In genomic region chr1:2443285-2444137, GRCh38 we compare ENCODE assay signal across 10 cellular contexts. TPM values are rescaled to one million over a fixed set of nuclear protein-coding genes. Genes with fewer than 3 reads are reported as not detected.
DNase-seq lines count a peak whose midpoint lies in the region; ATAC-seq lines count a peak whose summit lies in the region.
"Had no signal": no experiment of that assay in that cellular context is flagged by ENCODE, and none has a peak within 500 bp of the region (broad histone marks: within the 10 kb centered on the region; RNA-seq: fewer than 3 reads in every experiment).

No MANE protein-coding gene starts in this region.

- H3K27me3 ChIP-seq in iPS-15b (ENCODE audit: control insufficient read depth, insufficient read depth, low read length): peaks cover 20% of the 10 kb centered on the region

- H3K4me3 Mint-ChIP-seq in activated CD8-positive, alpha-beta memory T cell treated with anti-CD3 and anti-CD28 coated beads, Interleukin-2, amount 10 ng/mL, durations not matched to agents 7 days and 5 days: no peak overlapping the region
- H3K4me3 Mint-ChIP-seq in activated T-cell treated with anti-CD3 and anti-CD28 coated beads, Interleukin-2, amount 50 U/mL, for 24 hours: no peak overlapping the region
- peak overlapping the region; percentile 10 for H3K4me3 Mint-ChIP-seq in stimulated activated effector memory CD8-positive, alpha-beta T cell treated with anti-CD3 and anti-CD28 coated beads, Interleukin-12 subunit alpha, Interleukin-12 subunit beta, amount 100 ng/mL, for 72 hours

- H3K9me3 Mint-ChIP-seq in activated CD8-positive, alpha-beta memory T cell treated with anti-CD3 and anti-CD28 coated beads, Interleukin-2, amount 10 ng/mL, durations not matched to agents 7 days and 5 days (ENCODE audit: low read depth): no peaks in the 10 kb centered on the region
- no peaks in the 10 kb centered on the region for H3K9me3 Mint-ChIP-seq in activated T-cell treated with anti-CD3 and anti-CD28 coated beads, Interleukin-2, amount 50 U/mL, for 24 hours
- H3K9me3 Mint-ChIP-seq in stimulated activated effector memory CD8-positive, alpha-beta T cell treated with anti-CD3 and anti-CD28 coated beads, Interleukin-12 subunit alpha, Interleukin-12 subunit beta, amount 100 ng/mL, for 72 hours: no peaks in the 10 kb centered on the region
- H3K9me3 Mint-ChIP-seq: CD8-positive, alpha-beta memory T cell had no signal

- peak overlapping the region; percentile 13 for H3K4me3 ChIP-seq in iPS-15b (ENCODE audit: low read depth, low read length)

- no peak for DNase-seq in activated CD8-positive, alpha-beta memory T cell treated with anti-CD3 and anti-CD28 coated beads, Interleukin-2, amount 10 ng/mL, durations not matched to agents 7 days and 5 days
- no peak for DNase-seq in activated CD8-positive, alpha-beta memory T cell treated with anti-CD3 and anti-CD28 coated beads, Interleukin-2, amount 50 U/mL, for 4 hours
- DNase-seq in activated T-cell treated with anti-CD3 and anti-CD28 coated beads, Interleukin-2, amount 50 U/mL, for 24 hours: peak; percentile 46
- DNase-seq in stimulated activated effector memory CD8-positive, alpha-beta T cell treated with anti-CD3 and anti-CD28 coated beads, Interleukin-12 subunit alpha, Interleukin-12 subunit beta, amount 100 ng/mL, for 72 hours (ENCODE audit: low spot score in 2 of 2): no peak
- no peak for DNase-seq in activated CD4-positive, CD25-positive, alpha-beta regulatory T cell (lab: John Stamatoyannopoulos, UW)
- no peak for DNase-seq in T-helper 9 cell
- no peak for DNase-seq in NCI-H2196 treated with DMSO at 0.1 percent for 48 hours (lab: John Stamatoyannopoulos, UW; ENCODE audit: unreplicated experiment)

- CTCF ChIA-PET in activated CD8-positive, alpha-beta memory T cell treated with anti-CD3 and anti-CD28 coated beads, Interleukin-2, amount 10 ng/mL, durations not matched to agents 7 days and 5 days (lab: Charles Lee): interaction anchor here (1.1 kb wide), 1 partner anchor 104 kb away, joined by 3 read pairs; no protein-coding TSS in a partner anchor

- ATAC-seq in activated CD8-positive, alpha-beta memory T cell treated with anti-CD3 and anti-CD28 coated beads, Interleukin-2, amount 10 ng/mL, durations not matched to agents 7 days and 5 days: peak; percentile 38
- no peak for ATAC-seq in stimulated activated effector memory CD8-positive, alpha-beta T cell treated with anti-CD3 and anti-CD28 coated beads, Interleukin-12 subunit alpha, Interleukin-12 subunit beta, amount 100 ng/mL, for 72 hours

- no peaks in the 10 kb centered on the region for H3K9me3 ChIP-seq in iPS-15b (ENCODE audit: control insufficient read depth, insufficient read depth, low read length)

- no peak overlapping the region for H3K9ac ChIP-seq in iPS-15b (ENCODE audit: low read depth, low read length)

- no peaks in the 10 kb centered on the region for H3K36me3 ChIP-seq in iPS-15b (ENCODE audit: control insufficient read depth, insufficient read depth, low read length)

- no peaks in the 10 kb centered on the region for H3K4me1 ChIP-seq in iPS-15b (ENCODE audit: control insufficient read depth, insufficient read depth, low read length)

- no peak overlapping the region for H3K27ac Mint-ChIP-seq in activated CD8-positive, alpha-beta memory T cell treated with anti-CD3 and anti-CD28 coated beads, Interleukin-2, amount 10 ng/mL, durations not matched to agents 7 days and 5 days
- H3K27ac Mint-ChIP-seq in activated T-cell treated with anti-CD3 and anti-CD28 coated beads, Interleukin-2, amount 50 U/mL, for 24 hours: no peak overlapping the region
- H3K27ac Mint-ChIP-seq in stimulated activated effector memory CD8-positive, alpha-beta T cell treated with anti-CD3 and anti-CD28 coated beads, Interleukin-12 subunit alpha, Interleukin-12 subunit beta, amount 100 ng/mL, for 72 hours: no peak overlapping the region
- H3K27ac Mint-ChIP-seq: CD8-positive, alpha-beta memory T cell had no signal

- H3K4me1 Mint-ChIP-seq in activated CD8-positive, alpha-beta memory T cell treated with anti-CD3 and anti-CD28 coated beads, Interleukin-2, amount 10 ng/mL, durations not matched to agents 7 days and 5 days: peaks cover 4% of the 10 kb centered on the region
- peaks cover 1% of the 10 kb centered on the region for H3K4me1 Mint-ChIP-seq in activated T-cell treated with anti-CD3 and anti-CD28 coated beads, Interleukin-2, amount 50 U/mL, for 24 hours (ENCODE audit: low read depth)
- peaks cover 17% of the 10 kb centered on the region for H3K4me1 Mint-ChIP-seq in stimulated activated effector memory CD8-positive, alpha-beta T cell treated with anti-CD3 and anti-CD28 coated beads, Interleukin-12 subunit alpha, Interleukin-12 subunit beta, amount 100 ng/mL, for 72 hours

- H3K27me3 Mint-ChIP-seq in activated CD8-positive, alpha-beta memory T cell treated with anti-CD3 and anti-CD28 coated beads, Interleukin-2, amount 10 ng/mL, durations not matched to agents 7 days and 5 days: peaks cover 19% of the 10 kb centered on the region
- peaks cover 17% of the 10 kb centered on the region for H3K27me3 Mint-ChIP-seq in activated T-cell treated with anti-CD3 and anti-CD28 coated beads, Interleukin-2, amount 50 U/mL, for 24 hours

- no peaks in the 10 kb centered on the region for H3K36me3 Mint-ChIP-seq in activated CD8-positive, alpha-beta memory T cell treated with anti-CD3 and anti-CD28 coated beads, Interleukin-2, amount 10 ng/mL, durations not matched to agents 7 days and 5 days
- H3K36me3 Mint-ChIP-seq in activated T-cell treated with anti-CD3 and anti-CD28 coated beads, Interleukin-2, amount 50 U/mL, for 24 hours (ENCODE audit: low read depth): no peaks in the 10 kb centered on the region
- H3K36me3 Mint-ChIP-seq in stimulated activated effector memory CD8-positive, alpha-beta T cell treated with anti-CD3 and anti-CD28 coated beads, Interleukin-12 subunit alpha, Interleukin-12 subunit beta, amount 100 ng/mL, for 72 hours: no peaks in the 10 kb centered on the region
- H3K36me3 Mint-ChIP-seq: CD8-positive, alpha-beta memory T cell had no signal

RNA-seq across cellular contexts. Expression of gene PEX10, which starts 31.1 kb away (rescaled TPM):
- 10 to 100 TPM in 1 of 2 experiments, 1 to 10 TPM in 1; 8.7 to 12.3 TPM for total RNA-seq in activated CD8-positive, alpha-beta memory T cell treated with anti-CD3 and anti-CD28 coated beads, Interleukin-2, amount 10 ng/mL, durations not matched to agents 7 days and 5 days

RNA-seq across cellular contexts. Expression of gene PLCH2, which starts 32.6 kb away (rescaled TPM):
- total RNA-seq in activated CD8-positive, alpha-beta memory T cell treated with anti-CD3 and anti-CD28 coated beads, Interleukin-2, amount 10 ng/mL, durations not matched to agents 7 days and 5 days: 10 to 100 TPM in 1 of 2 experiments, 1 to 10 TPM in 1; 6.5 to 13.5 TPM
- total RNA-seq: LHCN-M2 had no signal

RNA-seq across cellular contexts. Expression of gene RER1, which starts 51.9 kb away (rescaled TPM):
- total RNA-seq in activated CD8-positive, alpha-beta memory T cell treated with anti-CD3 and anti-CD28 coated beads, Interleukin-2, amount 10 ng/mL, durations not matched to agents 7 days and 5 days: 100 to 1,000 TPM; 146 to 174 TPM

RNA-seq across cellular contexts. Expression of gene MORN1, which starts 52.2 kb away (rescaled TPM):
- total RNA-seq in activated CD8-positive, alpha-beta memory T cell treated with anti-CD3 and anti-CD28 coated beads, Interleukin-2, amount 10 ng/mL, durations not matched to agents 7 days and 5 days: 1 to 10 TPM; 8.0 to 8.5 TPM
